ENCODE assay signal across 1 cellular context in genomic region chr2:218079943-218080913, GRCh38.
TF ChIP-seq lines count a peak whose summit lies in the region.

No MANE protein-coding gene starts in this region.

TF ChIP-seq in K562, 482 proteins besides CTCF, POLR2A, EP300 and RAD21:
- TF ChIP-seq PBX2 (CRISPR knock-in tag; IDR thresholded peaks at IDR 0.05; ENCODE audit: low read depth) (no peak), PBX2 (tag; conservative IDR thresholded peaks at IDR 0.05; ENCODE audit: low read depth) (no peak), ZBTB33 (CRISPR knock-in tag; IDR thresholded peaks at IDR 0.05) (no peak), ZBTB7A (IDR thresholded peaks at IDR 0.05; ENCODE audit: borderline replicate concordance, control insufficient read depth, low read depth, low read length) (no peak), ZNF324 (CRISPR knock-in tag; IDR thresholded peaks at IDR 0.05) (no peak), ZNF384 (IDR thresholded peaks at IDR 0.05; ENCODE audit: low read depth, low read length) (no peak), NR2C1 (IDR thresholded peaks at IDR 0.05) (no peak), NR2C1 (tag; IDR thresholded peaks at IDR 0.05) (no peak), CEBPB (tag; IDR thresholded peaks at IDR 0.05) (no peak), LEF1 (IDR thresholded peaks at IDR 0.05) (no peak), FUS (optimal IDR thresholded peaks at IDR 0.05; ENCODE audit: low read depth, low read length) (no peak), HINFP (tag; conservative IDR thresholded peaks at IDR 0.05; ENCODE audit: low read depth) (no peak), RAD51 (IDR thresholded peaks at IDR 0.05; ENCODE audit: borderline replicate concordance, low read depth) (no peak), ARNT (IDR thresholded peaks at IDR 0.05) (no peak), NFYB (IDR thresholded peaks at IDR 0.05; ENCODE audit: extremely low read depth, insufficient read length) (no peak), DLX4 (CRISPR knock-in tag; IDR thresholded peaks at IDR 0.05) (no peak), CHD7 (IDR thresholded peaks at IDR 0.05; ENCODE audit: low read depth, low read length) (no peak), SPI1 (IDR thresholded peaks at IDR 0.05; ENCODE audit: borderline replicate concordance, low read depth, low read length) (no peak)
